ENCODE assay signal across 9 cellular contexts in the genomic region with DNA sequence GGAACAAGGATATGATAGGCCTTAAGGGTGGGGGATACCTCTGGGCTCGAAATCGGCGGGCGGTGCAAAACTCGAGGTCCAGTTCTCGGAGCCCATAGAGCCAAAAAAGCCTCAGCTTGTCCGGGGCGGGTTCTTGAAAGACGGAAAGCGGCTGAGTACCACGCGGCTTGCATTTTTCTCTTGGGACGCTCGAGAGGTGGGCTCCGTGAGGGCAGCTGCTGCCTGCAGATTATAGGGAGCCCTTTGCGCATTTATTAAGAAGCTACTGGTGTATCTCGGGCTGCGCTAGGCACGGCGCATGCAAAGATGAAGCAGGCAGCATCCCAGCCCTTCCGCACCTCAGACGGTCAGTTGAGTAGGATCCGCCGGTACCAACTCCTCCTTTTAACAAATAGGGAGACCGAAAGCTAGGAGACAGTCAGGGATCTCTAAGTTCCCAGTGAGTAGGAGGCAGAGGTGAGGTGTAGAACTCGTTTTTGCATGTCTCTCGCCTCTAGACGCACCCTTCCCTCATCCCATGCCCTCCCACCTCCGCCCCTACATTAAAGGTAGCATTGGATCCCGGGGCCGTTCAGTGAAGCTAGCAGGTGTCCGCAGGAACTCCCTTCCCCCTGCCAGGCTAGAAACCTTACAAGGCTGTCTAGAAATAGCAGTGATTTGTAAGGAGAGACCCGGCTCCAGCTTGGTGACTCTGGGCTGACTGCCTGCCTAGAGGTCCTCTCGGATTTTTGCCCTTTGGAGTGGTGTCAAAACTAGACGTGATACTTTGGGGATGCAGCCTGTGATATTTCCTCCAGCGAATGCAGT. TPM values are rescaled to one million over a fixed set of nuclear protein-coding genes. Genes with fewer than 3 reads are reported as not detected.
DNase-seq lines count a peak whose midpoint lies in the region; ATAC-seq, FAIRE-seq and TF ChIP-seq lines count a peak whose summit lies in the region.
"Had no signal": no experiment of that assay in that cellular context is flagged by ENCODE, and none has a peak within 500 bp of the region (broad histone marks: within the 10 kb centered on the region; RNA-seq: fewer than 3 reads in every experiment).

No MANE protein-coding gene starts in this region.

- CTCF ChIA-PET in H1 (lab: Charles Lee; ENCODE audit: partially characterized antibody): interaction anchor here (0.6 to 2.5 kb wide), 7 partner anchors 11 to 331 kb away, joined by 3 to 12 read pairs (median 5); partner anchors contain the start of gene IGSF22

- peak overlapping the region; percentile 90 for H3K4me3 ChIP-seq in HFF-Myc (replicated peaks; ENCODE audit: low read depth, low read length)
- H3K4me3 ChIP-seq in H1 (ENCODE audit: extremely low read depth in 1 of 4, insufficient read depth in 2 of 4, low read depth in 3 of 4, low read length in 4 of 4): peak overlapping the region; percentile 76 to 87 (median 80)
- peak overlapping the region; percentile 98 for H3K4me3 ChIP-seq in thoracic aorta

- no peaks in the 10 kb centered on the region for H3K9me3 Mint-ChIP-seq in activated CD4-positive, alpha-beta T cell treated with anti-CD3 and anti-CD28 coated beads, Interleukin-2, amount 10 ng/mL, durations not matched to agents 24 days and 14 days

- peak overlapping the region; percentile 93; the same call in 1 of the 2 replicates for H3K18ac ChIP-seq in H1 (ENCODE audit: extremely low read depth, low read length)

- DNase-seq in HFF-Myc (ENCODE audit: extremely low read depth, low read depth) (no peak), H1 (ENCODE audit: low read depth in 1 of 2, low spot score in 2 of 2) (peak in 1 of 2 experiments; percentile 54), midbrain (lab: John Stamatoyannopoulos, UW) (peak; percentile 24), thoracic aorta (ENCODE audit: low spot score) (no peak), activated gamma-delta T cell (lab: John Stamatoyannopoulos, UW) (no peak), HCEC 1CT (no peak)
- peak; percentile 73 for DNase-seq in activated CD4-positive, alpha-beta T cell treated with anti-CD3 and anti-CD28 coated beads, Interleukin-2, amount 10 ng/mL, durations not matched to agents 24 days and 14 days

- peaks cover 3 to 6% (median 5%) of the 10 kb centered on the region in 4 experiments; a peak in 6 of 7 replicates for H3K4me1 ChIP-seq in H1 (replicated peaks in 1 of 4; ENCODE audit: control insufficient read depth in 3 of 4, insufficient read depth in 4 of 4, low read length in 3 of 4)
- peaks cover 18 to 28% of the 10 kb centered on the region in 2 donors for H3K4me1 ChIP-seq in thoracic aorta (ENCODE audit: control insufficient read depth in 1 of 2, low read depth in 2 of 2)

- 4% methylated on average over 36 of the region's 36 CpGs; no CpG with 5 or more reads in 1 of the 2 experiments for WGBS in H1 (ENCODE audit: extremely low coverage in 1 of 2, insufficient coverage in 1 of 2, insufficient read length in 1 of 2, insufficient replicate concordance in 2 of 2, low coverage in 1 of 2, low lambda C conversion rate in 2 of 2, missing lambda C conversion rate in 1 of 2), 2 experiments

- no peak for TF ChIP-seq RAD21 in H1 (IDR thresholded peaks at IDR 0.05 in 1 of 2, conservative IDR thresholded peaks at IDR 0.05 in 1 of 2; ENCODE audit: low read depth in 2 of 2, low read length in 2 of 2)

- 0 out of 2 replicates have a peak overlapping the region, but pooled peaks have one; percentile 8 for H2AFZ ChIP-seq in H1 (ENCODE audit: low read length)

- peaks cover 55% of the 10 kb centered on the region for H3K36me3 Mint-ChIP-seq in activated CD4-positive, alpha-beta T cell treated with anti-CD3 and anti-CD28 coated beads, Interleukin-2, amount 10 ng/mL, durations not matched to agents 24 days and 14 days (ENCODE audit: low read depth)

- peak overlapping the region; percentile 97 for H3K4me3 Mint-ChIP-seq in activated CD4-positive, alpha-beta T cell treated with anti-CD3 and anti-CD28 coated beads, Interleukin-2, amount 10 ng/mL, durations not matched to agents 24 days and 14 days

- no peak overlapping the region for H4K91ac ChIP-seq in H1 (replicated peaks; ENCODE audit: insufficient read length, low read length)

- H3K14ac ChIP-seq in H1 (ENCODE audit: insufficient read length): no peak overlapping the region

- peaks cover 2% of the 10 kb centered on the region; the same call in 1 of the 2 replicates for H3K79me1 ChIP-seq in H1 (ENCODE audit: low read depth, low read length)

- peaks cover 11% of the 10 kb centered on the region for H3K23me2 ChIP-seq in H1 (ENCODE audit: low read depth, low read length)

- intact Hi-C loops in activated CD4-positive, alpha-beta T cell treated with anti-CD3 and anti-CD28 coated beads, Interleukin-2, amount 10 ng/mL, durations not matched to agents 24 days and 14 days (cut with micrococcal nuclease): loop anchor here (1.0 to 10.0 kb wide), 8 partner anchors 11 to 1120 kb away; partner anchors contain the start of genes E2F8, GTF2H1, HPS5 and NUCB2

- TF ChIP-seq EP300 in H1 (IDR thresholded peaks at IDR 0.05; ENCODE audit: borderline replicate concordance in 1 of 2, low read depth in 2 of 2, low read length in 2 of 2): no peak

- H3K79me2 ChIP-seq in H1 (ENCODE audit: control insufficient read depth in 1 of 2, insufficient read depth in 2 of 2, low read length in 2 of 2): peaks cover 0 to 33% of the 10 kb centered on the region in 2 experiments; a peak in 2 of 4 replicates

- H2BK20ac ChIP-seq in H1 (ENCODE audit: low read length): no peak overlapping the region

- no peak for TF ChIP-seq CTCF in 22Rv1 (IDR thresholded peaks at IDR 0.05)
- TF ChIP-seq CTCF in HFF-Myc (IDR thresholded peaks at IDR 0.05; ENCODE audit: low read depth, low read length, missing control alignments): no peak
- TF ChIP-seq CTCF in H1 (IDR thresholded peaks at IDR 0.05; ENCODE audit: control extremely low read depth in 1 of 3, insufficient read depth in 1 of 3, low read depth in 1 of 3, low read length in 3 of 3): no peak
- TF ChIP-seq CTCF in thoracic aorta (IDR thresholded peaks at IDR 0.05): no peak

- peak overlapping the region; percentile 56; the same call in 1 of the 2 replicates for H2BK5ac ChIP-seq in H1 (ENCODE audit: low read depth, low read length)

- peak overlapping the region; percentile 99 for H3K4ac ChIP-seq in H1 (replicated peaks; ENCODE audit: insufficient read length, low read depth, low read length)

- peak overlapping the region; percentile 81; the same call in 1 of the 2 replicates for H2BK15ac ChIP-seq in H1 (ENCODE audit: low read length)

- peak overlapping the region; percentile 85 for H4K5ac ChIP-seq in H1 (ENCODE audit: insufficient read length, low read depth, low read length)

- peak; percentile 0 for ATAC-seq in thoracic aorta (ENCODE audit: insufficient number of reproducible peaks, low FRiP score, low read depth)

- no peaks in the 10 kb centered on the region for H3K27me3 Mint-ChIP-seq in activated CD4-positive, alpha-beta T cell treated with anti-CD3 and anti-CD28 coated beads, Interleukin-2, amount 10 ng/mL, durations not matched to agents 24 days and 14 days

- H3K4me2 ChIP-seq in H1 (ENCODE audit: insufficient read depth in 1 of 2, low read depth in 2 of 2, low read length in 2 of 2): peak overlapping the region; percentile 92 to 96

- no peak overlapping the region for H2BK120ac ChIP-seq in H1 (replicated peaks; ENCODE audit: low read depth, low read length)

- H3K4me1 Mint-ChIP-seq in activated CD4-positive, alpha-beta T cell treated with anti-CD3 and anti-CD28 coated beads, Interleukin-2, amount 10 ng/mL, durations not matched to agents 24 days and 14 days: peaks cover 52% of the 10 kb centered on the region

- peaks cover 0 to 4% of the 10 kb centered on the region in 2 experiments for H4K20me1 ChIP-seq in H1 (replicated peaks in 1 of 2; ENCODE audit: control insufficient read depth in 1 of 2, insufficient read depth in 2 of 2, low read length in 2 of 2)

- peaks cover 14 to 30% (median 25%) of the 10 kb centered on the region in 4 experiments for H3K36me3 ChIP-seq in H1 (ENCODE audit: control insufficient read depth in 2 of 4, insufficient read depth in 4 of 4, low read length in 3 of 4)
- H3K36me3 ChIP-seq in thoracic aorta: peaks cover 28% of the 10 kb centered on the region

- no peaks in the 10 kb centered on the region for H3K9me3 ChIP-seq in H1 (ENCODE audit: insufficient read depth in 2 of 2, low read depth in 1 of 2, low read length in 1 of 2)
- no peaks in the 10 kb centered on the region for H3K9me3 ChIP-seq in thoracic aorta

- peak overlapping the region; percentile 95 for H4K8ac ChIP-seq in H1 (ENCODE audit: extremely low read depth, insufficient read depth, low read length)

- H3K56ac ChIP-seq in H1 (replicated peaks; ENCODE audit: insufficient read length, low read depth, low read length): peak overlapping the region; percentile 43

- POLR2A ChIA-PET in H1 (lab: Charles Lee; ENCODE audit: partially characterized antibody): interaction anchor here (0.6 to 4.4 kb wide), 17 partner anchors 9 to 331 kb away, joined by 3 to 26 read pairs (median 4); partner anchors contain the start of genes GTF2H1, HPS5, IGSF22 and SAAL1

- H3K27ac Mint-ChIP-seq in activated CD4-positive, alpha-beta T cell treated with anti-CD3 and anti-CD28 coated beads, Interleukin-2, amount 10 ng/mL, durations not matched to agents 24 days and 14 days: peak overlapping the region; percentile 98

- H3K23ac ChIP-seq in H1 (ENCODE audit: insufficient read length): no peak overlapping the region

- H3K9ac ChIP-seq in H1 (replicated peaks in 1 of 4; ENCODE audit: extremely low read depth in 1 of 4, low read depth in 3 of 4, low read length in 3 of 4): peak overlapping the region; percentile 25 to 76 (median 70)

- H3K27me3 ChIP-seq in H1 (replicated peaks in 1 of 4; ENCODE audit: control insufficient read depth in 3 of 4, extremely low read depth in 1 of 4, insufficient read depth in 3 of 4, low read length in 3 of 4) (peaks cover 0 to 4% (median 0%) of the 10 kb centered on the region in 4 experiments; a peak in 2 of 7 replicates), thoracic aorta (replicated peaks; ENCODE audit: insufficient read depth) (no peaks in the 10 kb centered on the region)

- no peak; a peak in 1 of 3 replicates for TF ChIP-seq POLR2A in H1 (IDR thresholded peaks at IDR 0.05; ENCODE audit: control extremely low read depth in 1 of 2, low read depth in 2 of 2, low read length in 2 of 2)

- no peak overlapping the region; the same call in 1 of the 2 replicates for H2BK12ac ChIP-seq in H1 (ENCODE audit: low read depth, low read length)

- no peak for FAIRE-seq in H1 (lab: Jason Lieb, UNC)

- peak overlapping the region; percentile 17; the same call in 1 of the 2 replicates for H2AK5ac ChIP-seq in H1 (ENCODE audit: low read depth, low read length)

- H3K27ac ChIP-seq in 22Rv1 (peak overlapping the region; percentile 91), H1 (ENCODE audit: low read depth, low read length) (peak overlapping the region; percentile 6; the same call in 1 of the 2 replicates), thoracic aorta (peak overlapping the region; percentile 94 to 99)

RNA-seq across cellular contexts. Expression of gene LDHA, which starts 0.8 kb away (rescaled TPM):
- total RNA-seq in activated CD4-positive, alpha-beta T cell treated with anti-CD3 and anti-CD28 coated beads, Interleukin-2, amount 10 ng/mL, durations not matched to agents 24 days and 14 days: 1,753 and 1,772 TPM in 2 replicates
- total RNA-seq in H1 (2021; fragmentation: NEBNext Ultra II Directional; extraction: Animal tissue kit (Norgen Biotek cat#: 25700)): 480 and 486 TPM in 2 replicates
- polyA plus RNA-seq in H1 (2011; rRNA removed): 241 and 443 TPM in 2 replicates
- polyA plus RNA-seq in H1 (2011; cell fraction: cytosol; rRNA removed): 473 TPM
- polyA plus RNA-seq in H1 (2011; cell fraction: nucleus; rRNA removed): 85.6 TPM
- 443 to 712 TPM (median 548 TPM) in 4 replicates for polyA plus RNA-seq in H1 (2012, experiment 1 of 2)
- polyA plus RNA-seq in H1 (2012, experiment 2 of 2): 85.5 TPM
- polyA plus RNA-seq in H1 (2013, experiment 1 of 2): 338 TPM
- polyA plus RNA-seq in H1 (2013, experiment 2 of 2): 376 TPM
- polyA minus RNA-seq in H1 (2011; rRNA and poly(A)+ RNA removed): 382 and 565 TPM in 2 replicates
- polyA minus RNA-seq in H1 (2011; cell fraction: cytosol; rRNA and poly(A)+ RNA removed): 255 TPM
- polyA minus RNA-seq in H1 (2011; cell fraction: nucleus; rRNA and poly(A)+ RNA removed): 107 TPM
- 100 to 1,000 TPM; 495 to 814 TPM for total RNA-seq in thoracic aorta

RNA-seq across cellular contexts. Expression of gene LDHC, which starts 17.0 kb away (rescaled TPM):
- total RNA-seq in activated CD4-positive, alpha-beta T cell treated with anti-CD3 and anti-CD28 coated beads, Interleukin-2, amount 10 ng/mL, durations not matched to agents 24 days and 14 days: 0.64 TPM in 1 of 2 replicates, not detected in the other
- 0.88 and 0.96 TPM in 2 replicates for total RNA-seq in H1 (2021; fragmentation: NEBNext Ultra II Directional; extraction: Animal tissue kit (Norgen Biotek cat#: 25700))
- polyA plus RNA-seq in H1 (2011; rRNA removed): 0.39 and 1.2 TPM in 2 replicates
- polyA plus RNA-seq in H1 (2011; cell fraction: cytosol; rRNA removed): 1.1 TPM
- polyA plus RNA-seq in H1 (2011; cell fraction: nucleus; rRNA removed): 0.23 TPM
- 0.64 to 1.2 TPM (median 0.96 TPM) in 4 replicates for polyA plus RNA-seq in H1 (2012, experiment 1 of 2)
- 0.31 TPM for polyA plus RNA-seq in H1 (2012, experiment 2 of 2)
- 0.53 TPM for polyA plus RNA-seq in H1 (2013, experiment 1 of 2)
- polyA plus RNA-seq in H1 (2013, experiment 2 of 2): 0.61 TPM
- polyA minus RNA-seq in H1 (2011; rRNA and poly(A)+ RNA removed): 0.09 and 0.49 TPM in 2 replicates
- polyA minus RNA-seq in H1 (2011; cell fraction: cytosol; rRNA and poly(A)+ RNA removed): not detected
- 0.40 TPM for polyA minus RNA-seq in H1 (2011; cell fraction: nucleus; rRNA and poly(A)+ RNA removed)
- total RNA-seq in thoracic aorta: not detected
- total RNA-seq: glomerular endothelial cell had no signal

Comparison
In these comparisons a context has a peak if more than half of its experiments do, and no peak if none do; other contexts are left out.
1. H3K27ac ChIP-seq: peak in every context shown above with its lines; median percentile 96 in thoracic aorta; 91 in 22Rv1; 6 in H1.
2. DNase-seq: peak in activated CD4-positive, alpha-beta T cell treated with anti-CD3 and anti-CD28 coated beads, Interleukin-2, amount 10 ng/mL, durations not matched to agents 24 days and 14 days (single experiment) and midbrain (single experiment); none in HFF-Myc (single experiment), thoracic aorta (single experiment), activated gamma-delta T cell (single experiment) and HCEC 1CT (single experiment).
3. Peak in every context shown above with its lines, with median percentiles within 50 percentile points of each other: H3K4me3 ChIP-seq.